ENCODE assay signal across 27 cellular contexts in the genomic region with DNA sequence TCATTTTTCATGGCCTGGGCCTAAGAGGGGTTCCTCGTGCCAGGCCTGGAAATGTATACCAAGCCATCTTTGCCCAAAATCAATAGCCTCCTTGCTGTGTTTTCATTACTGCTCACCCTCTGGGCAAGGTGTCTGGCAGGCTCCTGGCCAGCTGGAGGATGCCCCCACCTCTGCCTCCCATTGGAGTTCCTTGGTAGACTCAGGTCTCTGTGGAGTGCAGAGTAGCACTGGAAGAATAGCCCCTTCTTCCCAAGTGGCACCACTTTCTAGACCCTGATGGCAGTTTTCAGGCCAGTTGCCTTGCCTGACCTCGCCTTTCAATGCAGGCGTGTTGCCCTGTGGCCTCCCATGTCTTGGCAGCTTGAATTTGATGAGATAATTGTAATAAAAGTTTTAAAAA.
"Had no signal": no experiment of that assay in that cellular context is flagged by ENCODE, and none has a peak within 500 bp of the region (broad histone marks: within the 10 kb centered on the region; RNA-seq: fewer than 3 reads in every experiment).

No MANE protein-coding gene starts in this region.

- H3K36me3 ChIP-seq: esophagus squamous epithelium, WERI-Rb-1 had no signal

- H3K9me3 ChIP-seq: body of pancreas, esophagus squamous epithelium had no signal

- H3K27me3 ChIP-seq: body of pancreas, esophagus squamous epithelium had no signal

- H3K4me3 ChIP-seq: body of pancreas, esophagus squamous epithelium had no signal

- ATAC-seq: activated CD4-positive, CD25-positive, alpha-beta regulatory T cell treated with anti-CD3 and anti-CD28 coated beads, Interleukin-2, amount 50 U/mL, for 24 hours; activated CD8-positive, alpha-beta T cell treated with anti-CD3 and anti-CD28 coated beads for 36 hours; activated T-cell treated with anti-CD3 and anti-CD28 coated beads, Interleukin-2, amount 50 U/mL, for 4 hours; activated T-helper 17 cell treated with anti-CD3 and anti-CD28 coated beads, Interleukin-2, amount 50 U/mL, for 72 hours; body of pancreas; effector memory CD8-positive, alpha-beta T cell; T-helper 17 cell had no signal

- H3K27ac ChIP-seq: body of pancreas, epithelial cell of prostate, esophagus squamous epithelium, WERI-Rb-1 had no signal

- DNase-seq: activated B cell treated with CpG ODN at 0.5 μM for 24 hours; activated CD4-positive, alpha-beta T cell treated with anti-CD3 and anti-CD28 coated beads for 48 hours; activated CD4-positive, alpha-beta T cell treated with anti-CD3 and anti-CD28 coated beads, Interleukin-2, amount 50 U/mL, for 1 hour; activated CD4-positive, alpha-beta T cell treated with anti-CD3 and anti-CD28 coated beads, Interleukin-2, amount 50 U/mL, for 48 hours; activated CD8-positive, alpha-beta memory T cell treated with anti-CD3 and anti-CD28 coated beads for 24 hours; activated CD8-positive, alpha-beta T cell treated with anti-CD3 and anti-CD28 coated beads for 36 hours; activated effector memory CD4-positive, alpha-beta T cell treated with Interleukin-2 at 50 U/mL for 16 hours; activated gamma-delta T cell treated with Interleukin-2 at 50 U/mL for 16 hours; activated naive CD4-positive, alpha-beta T cell treated with anti-CD3 and anti-CD28 coated beads, Interleukin-2, amount 50 U/mL, for 16 hours; activated naive CD4-positive, alpha-beta T cell treated with Interleukin-2 at 50 U/mL for 16 hours; activated T-cell treated with anti-CD3 and anti-CD28 coated beads, Interleukin-2, amount 50 U/mL, for 4 hours; amniotic stem cell; anterior cingulate cortex; body of pancreas; caudate nucleus; cortex of kidney; dermis blood vessel endothelial cell; effector CD4-positive, alpha-beta T cell; effector memory CD8-positive, alpha-beta T cell; esophagus squamous epithelium; T-helper 1 cell; T-helper 17 cell; T1000; WERI-Rb-1 had no signal
